In the genomic region with DNA sequence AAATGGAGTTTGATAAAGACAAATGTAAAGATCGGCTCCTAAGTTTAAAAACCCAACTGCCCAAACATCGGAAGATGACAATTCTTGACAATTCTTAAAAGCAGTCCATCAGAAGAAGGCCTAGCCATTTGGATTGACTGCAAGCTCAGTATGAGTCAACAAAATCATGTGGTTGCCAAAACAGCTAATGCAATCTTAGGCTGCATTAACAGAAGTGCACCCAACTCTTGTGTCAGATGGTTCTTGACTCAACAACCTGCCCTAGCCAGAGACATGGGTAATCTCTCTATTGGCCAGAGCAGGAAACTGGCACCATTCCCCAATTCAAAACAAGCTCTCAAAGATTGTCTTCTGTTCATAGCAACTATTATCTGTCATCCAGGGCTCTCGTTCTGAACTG, we compare ENCODE assay signal across 13 cellular contexts. TPM values are rescaled to one million over a fixed set of nuclear protein-coding genes. Genes with fewer than 3 reads are reported as not detected.
DNase-seq lines count a peak whose midpoint lies in the region; ATAC-seq, FAIRE-seq and TF ChIP-seq lines count a peak whose summit lies in the region.
"Had no signal": no experiment of that assay in that cellular context is flagged by ENCODE, and none has a peak within 500 bp of the region (broad histone marks: within the 10 kb centered on the region; RNA-seq: fewer than 3 reads in every experiment).

No MANE protein-coding gene starts in this region.

- no peak overlapping the region for H3K4me3 Mint-ChIP-seq in HFFc6
- H3K4me3 Mint-ChIP-seq: naive thymus-derived CD8-positive, alpha-beta T cell had no signal

- TF ChIP-seq CTCF in A549 (IDR thresholded peaks at IDR 0.05) (no peak), HFFc6 (IDR thresholded peaks at IDR 0.05) (no peak), MM.1S (IDR thresholded peaks at IDR 0.05; ENCODE audit: low read length) (no peak)

- peaks cover 8% of the 10 kb centered on the region; the same call in 2 of the 3 replicates for H3K4me1 ChIP-seq in A549
- H3K4me1 ChIP-seq in adipocyte (ENCODE audit: control insufficient read depth, insufficient read depth, low read length), result peaks cover 27% of the 10 kb centered on the region
- H3K4me1 ChIP-seq in MM.1S (ENCODE audit: low read length), result peaks cover 23% of the 10 kb centered on the region

- H3K27me3 ChIP-seq in adipocyte (replicated peaks; ENCODE audit: control insufficient read depth, insufficient read depth, low read length) (no peaks in the 10 kb centered on the region), MM.1S (replicated peaks; ENCODE audit: insufficient read depth, low read length) (no peaks in the 10 kb centered on the region)
- H3K27me3 ChIP-seq: adrenal gland had no signal

- TF ChIP-seq EP300 in A549 (IDR thresholded peaks at IDR 0.05), result no peak

- ATAC-seq in A549 (peak; percentile 64 to 75), left ventricle myocardium superior (peak; percentile 82), GM18858 (IDR thresholded peaks at IDR 0.05; ENCODE audit: unreplicated experiment) (no peak)
- ATAC-seq: naive thymus-derived CD8-positive, alpha-beta T cell had no signal

- no peaks in the 10 kb centered on the region for H4K20me1 ChIP-seq in MM.1S (ENCODE audit: insufficient read depth, low read length)

- FAIRE-seq in A549 (lab: Jason Lieb, UNC) (no peak), urothelium cell line (lab: Jason Lieb, UNC) (no peak)

- H3K36me3 ChIP-seq in adipocyte (ENCODE audit: control insufficient read depth, insufficient read depth, low read length, severe bottlenecking), result no peaks in the 10 kb centered on the region
- H3K36me3 ChIP-seq in MM.1S (replicated peaks; ENCODE audit: insufficient read depth, low read length), result no peaks in the 10 kb centered on the region
- H3K36me3 ChIP-seq: adrenal gland had no signal

- no peaks in the 10 kb centered on the region for H3F3A ChIP-seq in MM.1S (ENCODE audit: insufficient read depth, low read length)

- peaks cover 67% of the 10 kb centered on the region for H3K4me1 Mint-ChIP-seq in HFFc6 (ENCODE audit: low read depth)

- WGBS in A549 (ENCODE audit: missing lambda C conversion rate), result 64% methylated on average over 3 of the region's 3 CpGs

- no peaks in the 10 kb centered on the region for H3K79me2 ChIP-seq in MM.1S (ENCODE audit: low read length)

- DNase-seq in A549 (ENCODE audit: low read depth in 1 of 2, low spot score in 1 of 2), result peak in 1 of 2 experiments; percentile 58
- DNase-seq in HFFc6, result peak; percentile 83
- peak; percentile 50 for DNase-seq in adipocyte (ENCODE audit: low read depth)
- no peak for DNase-seq in left ventricle myocardium superior
- DNase-seq in DMS 273 (lab: John Stamatoyannopoulos, UW; ENCODE audit: unreplicated experiment), result no peak
- no peak for DNase-seq in urothelium cell line (ENCODE audit: low spot score)
- no peak for DNase-seq in MM.1S
- DNase-seq: activated CD4-positive, alpha-beta T cell treated with anti-CD3 and anti-CD28 coated beads for 1 hour; glutamatergic neuron; naive thymus-derived CD8-positive, alpha-beta T cell; NK-92 treated with Interleukin-12 subunit alpha and Interleukin-12 subunit beta, amount 100 ng/mL, for 24 hours had no signal

- H3K9ac ChIP-seq in adipocyte (ENCODE audit: low read length), result no peak overlapping the region
- no peak overlapping the region for H3K9ac ChIP-seq in MM.1S (ENCODE audit: low read length)

- H3K9me2 ChIP-seq in MM.1S (replicated peaks; ENCODE audit: insufficient read depth, low read length), result no peaks in the 10 kb centered on the region

- H3K4me2 ChIP-seq in A549 (peak overlapping the region; percentile 16; the same call in 1 of the 3 replicates), MM.1S (ENCODE audit: low read depth, low read length) (no peak overlapping the region)

- POLR2A ChIA-PET in A549 (lab: Yijun Ruan, JAX), result no interaction called here

- H3K36me3 Mint-ChIP-seq in HFFc6 (ENCODE audit: low read depth), result no peaks in the 10 kb centered on the region

- no peaks in the 10 kb centered on the region; the same call in none of the 2 replicates for H3K27me3 Mint-ChIP-seq in HFFc6 (ENCODE audit: insufficient read depth)

- intact Hi-C loops in left ventricle myocardium superior (cut with micrococcal nuclease), result no loop called here

- H3K9me3 ChIP-seq in A549 (no peaks in the 10 kb centered on the region), adipocyte (ENCODE audit: control insufficient read depth, low read length) (no peaks in the 10 kb centered on the region), MM.1S (replicated peaks; ENCODE audit: insufficient read depth, low read length) (no peaks in the 10 kb centered on the region)
- H3K9me3 ChIP-seq: adrenal gland had no signal

- no peak overlapping the region for H2AFZ ChIP-seq in MM.1S (ENCODE audit: low read length)

- H3K9me3 Mint-ChIP-seq in HFFc6, result no peaks in the 10 kb centered on the region

- H3K27ac ChIP-seq in A549 (no peak overlapping the region; a peak in 2 of 6 replicates), MM.1S (ENCODE audit: low read length) (no peak overlapping the region)
- H3K27ac ChIP-seq: adrenal gland had no signal

- CTCF ChIA-PET in A549 (lab: Yijun Ruan, JAX), result interaction anchor here (0.7 to 1.4 kb wide), 4 partner anchors 34 to 370 kb away, joined by 3 to 4 read pairs (median 3); no protein-coding TSS in a partner anchor

- H3K4me3 ChIP-seq in A549 (no peak overlapping the region), adipocyte (ENCODE audit: low read length) (no peak overlapping the region), MM.1S (ENCODE audit: low read length) (no peak overlapping the region)
- H3K4me3 ChIP-seq: adrenal gland had no signal

- no peak for TF ChIP-seq RAD21 in A549 (conservative IDR thresholded peaks at IDR 0.05 in 1 of 2, IDR thresholded peaks at IDR 0.05 in 1 of 2)

- TF ChIP-seq POLR2A in A549 (IDR thresholded peaks at IDR 0.05; ENCODE audit: low read length), result no peak

- peak overlapping the region; percentile 60 for H3K27ac Mint-ChIP-seq in HFFc6
- H3K27ac Mint-ChIP-seq: naive thymus-derived CD8-positive, alpha-beta T cell had no signal

TF ChIP-seq in A549, 52 proteins besides CTCF, POLR2A, EP300 and RAD21 (continues in another document):
- TF ChIP-seq, protein P1, sequence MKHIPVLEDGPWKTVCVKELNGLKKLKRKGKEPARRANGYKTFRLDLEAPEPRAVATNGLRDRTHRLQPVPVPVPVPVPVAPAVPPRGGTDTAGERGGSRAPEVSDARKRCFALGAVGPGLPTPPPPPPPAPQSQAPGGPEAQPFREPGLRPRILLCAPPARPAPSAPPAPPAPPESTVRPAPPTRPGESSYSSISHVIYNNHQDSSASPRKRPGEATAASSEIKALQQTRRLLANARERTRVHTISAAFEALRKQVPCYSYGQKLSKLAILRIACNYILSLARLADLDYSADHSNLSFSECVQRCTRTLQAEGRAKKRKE (CRISPR knock-in tag; IDR thresholded peaks at IDR 0.05; ENCODE audit: low read depth), result no peak
- TF ChIP-seq KDM1A (IDR thresholded peaks at IDR 0.05; ENCODE audit: low read depth), result no peak
- TF ChIP-seq NFE2L2 (conservative IDR thresholded peaks at IDR 0.05; ENCODE audit: low read length), result no peak
- no peak for TF ChIP-seq SREBF2 (IDR thresholded peaks at IDR 0.05)
- no peak for TF ChIP-seq ESRRA (IDR thresholded peaks at IDR 0.05; ENCODE audit: borderline replicate concordance, low read length)

RNA-seq across cellular contexts. Expression of a gene that starts 9.9 kb away (rescaled TPM):
- 4.5 and 5.5 TPM in 2 replicates for polyA plus RNA-seq in A549 (2011; rRNA removed)
- polyA plus RNA-seq in A549 (2012; cell fraction: cytosol; rRNA removed), result 5.2 and 5.9 TPM in 2 replicates
- 4.7 and 7.4 TPM in 2 replicates for polyA plus RNA-seq in A549 (2012; cell fraction: nucleus; rRNA removed)
- polyA plus RNA-seq in A549 (2017; fragmentation: RNase III; extraction: RNeasy Plus Mini Kit Qiagen cat#74134 plus additional on column Dnase treatment), result 4.6 to 6.2 TPM (median 4.9 TPM) in 3 replicates
- polyA minus RNA-seq in A549 (2011; rRNA and poly(A)+ RNA removed), result 2.7 and 3.6 TPM in 2 replicates
- 1 to 10 TPM in 4 of 6 experiments, under 1 TPM in 2; 0.61 to 2.8 (median 1.5) TPM for total RNA-seq in HFFc6 (2021; fragmentation: NEBNext Ultra II Directional; extraction: Animal tissue kit (Norgen Biotek cat#: 25700))
- total RNA-seq in left ventricle myocardium superior, result 5.8 TPM

RNA-seq across cellular contexts. Expression of a gene that starts 35.4 kb away (rescaled TPM):
- polyA plus RNA-seq in A549 (2011; rRNA removed) (147 and 189 TPM in 2 replicates), A549 (2017; fragmentation: RNase III; extraction: RNeasy Plus Mini Kit Qiagen cat#74134 plus additional on column Dnase treatment) (180 to 207 TPM (median 198 TPM) in 3 replicates)
- 37.2 and 44.0 TPM in 2 replicates for polyA plus RNA-seq in A549 (2012; cell fraction: cytosol; rRNA removed)
- polyA plus RNA-seq in A549 (2012; cell fraction: nucleus; rRNA removed), result 9.9 and 21.1 TPM in 2 replicates
- polyA minus RNA-seq in A549 (2011; rRNA and poly(A)+ RNA removed), result 52.7 and 59.0 TPM in 2 replicates
- total RNA-seq in HFFc6 (2021; fragmentation: NEBNext Ultra II Directional; extraction: Animal tissue kit (Norgen Biotek cat#: 25700)), result 100 to 1,000 TPM; 231 to 263 (median 249) TPM
- total RNA-seq in left ventricle myocardium superior, result 36.4 TPM

RNA-seq across cellular contexts. Expression of a gene that starts 53.0 kb away (rescaled TPM):
- polyA plus RNA-seq in A549 (2011; rRNA removed) (not detected in 2 replicates), A549 (2017; fragmentation: RNase III; extraction: RNeasy Plus Mini Kit Qiagen cat#74134 plus additional on column Dnase treatment) (not detected in 3 replicates)
- polyA plus RNA-seq in A549 (2012; cell fraction: cytosol; rRNA removed), result not detected in 2 replicates
- not detected in 2 replicates for polyA plus RNA-seq in A549 (2012; cell fraction: nucleus; rRNA removed)
- not detected in 2 replicates for polyA minus RNA-seq in A549 (2011; rRNA and poly(A)+ RNA removed)
- not detected for total RNA-seq in HFFc6 (2021; fragmentation: NEBNext Ultra II Directional; extraction: Animal tissue kit (Norgen Biotek cat#: 25700))
- not detected for total RNA-seq in left ventricle myocardium superior
- total RNA-seq: adrenal gland; naive thymus-derived CD8-positive, alpha-beta T cell had no signal
- polyA plus RNA-seq: adrenal gland; naive thymus-derived CD8-positive, alpha-beta T cell had no signal

Comparison
In these comparisons a context has a peak if more than half of its experiments do, and no peak if none do; other contexts are left out.
1. DNase-seq: peak in HFFc6 (single experiment) and adipocyte (single experiment); none in left ventricle myocardium superior (single experiment), DMS 273 (single experiment), urothelium cell line (single experiment) and MM.1S (single experiment).